ENCODE assay signal across 1 cellular context in genomic region chr5:154485850-154486426, GRCh38.
TF ChIP-seq lines count a peak whose summit lies in the region.

No MANE protein-coding gene starts in this region.

TF ChIP-seq in GM23338, 12 proteins besides CTCF, POLR2A, EP300 and RAD21 (continued from another document):
- no peak for TF ChIP-seq ZNF462 (CRISPR knock-in tag; IDR thresholded peaks at IDR 0.05)
